ENCODE assay signal across 8 cellular contexts in genomic region chr19:571127-571974, GRCh38. TPM values are rescaled to one million over a fixed set of nuclear protein-coding genes. Genes with fewer than 3 reads are reported as not detected.
DNase-seq lines count a peak whose midpoint lies in the region; ATAC-seq and TF ChIP-seq lines count a peak whose summit lies in the region.

No MANE protein-coding gene starts in this region.

- 2% methylated on average over 46 of the region's 46 CpGs for WGBS in GM23248 (ENCODE audit: low coverage in 1 of 2, low lambda C conversion rate in 2 of 2, missing lambda C conversion rate in 2 of 2), 2 experiments

- H2AFZ ChIP-seq in GM23248 (peak overlapping the region; percentile 88), fibroblast of lung (ENCODE audit: low read length) (peak overlapping the region; percentile 66)

- H3K9me3 ChIP-seq in GM23248 (ENCODE audit: low read depth), result no peaks in the 10 kb centered on the region
- H3K9me3 ChIP-seq in fibroblast of lung (ENCODE audit: control insufficient read depth, insufficient read depth, low read depth, low read length), result no peaks in the 10 kb centered on the region
- H3K9me3 ChIP-seq in neutrophil, result no peaks in the 10 kb centered on the region

- H3K4me3 ChIP-seq in GM23248 (peak overlapping the region; percentile 94), fibroblast of lung (replicated peaks in 1 of 4; ENCODE audit: control extremely low read depth in 1 of 4, insufficient read depth in 1 of 4, low read depth in 3 of 4, low read length in 4 of 4) (peak overlapping the region; percentile 38 to 78 (median 55)), neutrophil (ENCODE audit: low read depth in 1 of 2, low read length in 1 of 2) (peak overlapping the region; percentile 89 to 94)

- DNase-seq in GM23248 (peak; percentile 61), NCI-H524 treated with DMSO at 0.1 percent for 48 hours (lab: John Stamatoyannopoulos, UW) (peak; percentile 39), fibroblast of lung (ENCODE audit: low read depth in 2 of 2) (peak; percentile 40 to 51), cerebellar nuclear complex (lab: John Stamatoyannopoulos, UW) (no peak)
- peak; percentile 40 for DNase-seq in activated CD8-positive, alpha-beta memory T cell treated with anti-CD3 and anti-CD28 coated beads, Interleukin-2, amount 50 U/mL, for 4 hours

- in situ Hi-C loops in GM23248 (cut with MboI), result no loop called here

- H3K4me2 ChIP-seq in GM23248 (ENCODE audit: unreplicated experiment) (peak overlapping the region; percentile 98), fibroblast of lung (ENCODE audit: extremely low read depth, insufficient read depth, low read length) (peak overlapping the region; percentile 61)

- H3K27ac ChIP-seq in C4-2B (peak overlapping the region; percentile 95), GM23248 (peak overlapping the region; percentile 75), fibroblast of lung (ENCODE audit: insufficient read depth, low read length) (peak overlapping the region; percentile 81), neutrophil (peak overlapping the region; percentile 99)

- H3K79me2 ChIP-seq in GM23248 (ENCODE audit: insufficient read depth), result peaks cover 38% of the 10 kb centered on the region
- H3K79me2 ChIP-seq in fibroblast of lung (ENCODE audit: control insufficient read depth, insufficient read depth, low read length), result peaks cover 34% of the 10 kb centered on the region

- no peaks in the 10 kb centered on the region for H4K20me1 ChIP-seq in GM23248 (ENCODE audit: insufficient read depth)
- H4K20me1 ChIP-seq in fibroblast of lung (ENCODE audit: control insufficient read depth, extremely low read depth, insufficient read depth, low read length), result no peaks in the 10 kb centered on the region

- H3K36me3 ChIP-seq in GM23248 (ENCODE audit: low read depth), result no peaks in the 10 kb centered on the region
- no peaks in the 10 kb centered on the region for H3K36me3 ChIP-seq in fibroblast of lung (ENCODE audit: control insufficient read depth, insufficient read depth, low read length)
- H3K36me3 ChIP-seq in neutrophil, result peaks cover 4% of the 10 kb centered on the region

- ATAC-seq in GM21723 (IDR thresholded peaks at IDR 0.05; ENCODE audit: unreplicated experiment), result no peak

- H3K4me1 ChIP-seq in GM23248 (ENCODE audit: insufficient read depth), result peaks cover 25% of the 10 kb centered on the region
- H3K4me1 ChIP-seq in fibroblast of lung (ENCODE audit: control insufficient read depth, extremely low read depth, insufficient read depth, low read length), result peaks cover 19% of the 10 kb centered on the region
- peaks cover 58 to 68% of the 10 kb centered on the region in 2 experiments for H3K4me1 ChIP-seq in neutrophil (ENCODE audit: control insufficient read depth in 1 of 2, insufficient read depth in 1 of 2, low read depth in 1 of 2, low read length in 1 of 2)

- H3K9ac ChIP-seq in GM23248, result peak overlapping the region; percentile 74
- H3K9ac ChIP-seq in fibroblast of lung (ENCODE audit: insufficient read depth, low read length), result peak overlapping the region; percentile 46

- no peaks in the 10 kb centered on the region for H3K9me2 ChIP-seq in GM23248 (ENCODE audit: insufficient read depth)

- H3K27me3 ChIP-seq in GM23248 (replicated peaks; ENCODE audit: insufficient read depth) (no peaks in the 10 kb centered on the region), fibroblast of lung (ENCODE audit: control insufficient read depth, insufficient read depth, low read length) (no peaks in the 10 kb centered on the region), neutrophil (no peaks in the 10 kb centered on the region)

- H3F3A ChIP-seq in GM23248 (ENCODE audit: insufficient read depth), result peaks cover 4% of the 10 kb centered on the region; the same call in 1 of the 2 replicates

- TF ChIP-seq CTCF in C4-2B (conservative IDR thresholded peaks at IDR 0.05), result no peak
- TF ChIP-seq CTCF in fibroblast of lung (conservative IDR thresholded peaks at IDR 0.05 in 1 of 2, IDR thresholded peaks at IDR 0.05 in 1 of 2; ENCODE audit: low read depth in 1 of 2, low read length in 2 of 2), result no peak
- no peak for TF ChIP-seq CTCF in neutrophil (IDR thresholded peaks at IDR 0.05)

RNA-seq across cellular contexts. Expression of gene BSG, which starts 1.0 kb away (rescaled TPM):
- total RNA-seq in GM23248 (2014; rRNA removed; shearing (Covaris generic)), result 887 and 955 TPM in 2 replicates
- polyA plus RNA-seq in GM23248 (2016; fragmentation: Nextera tagmentation; extraction: Ambion mirVana), result 939 and 970 TPM in 2 replicates
- 199 and 246 TPM in 2 replicates for total RNA-seq in fibroblast of lung
- polyA plus RNA-seq in fibroblast of lung, result 258 and 325 TPM in 2 replicates
- polyA plus RNA-seq in fibroblast of lung (2012), result 440 and 446 TPM in 2 replicates
- polyA minus RNA-seq in fibroblast of lung (ENCODE audit: low replicate concordance), result 93.8 and 208 TPM in 2 replicates

RNA-seq across cellular contexts. Expression of gene HCN2, which starts 18.3 kb away (rescaled TPM):
- 1.8 and 3.1 TPM in 2 replicates for total RNA-seq in GM23248 (2014; rRNA removed; shearing (Covaris generic))
- polyA plus RNA-seq in GM23248 (2016; fragmentation: Nextera tagmentation; extraction: Ambion mirVana) (0.14 TPM in 1 of 2 replicates, not detected in the other), fibroblast of lung (0.49 and 0.54 TPM in 2 replicates)
- total RNA-seq in fibroblast of lung, result 0.26 and 0.50 TPM in 2 replicates
- polyA plus RNA-seq in fibroblast of lung (2012), result 1.1 and 1.2 TPM in 2 replicates
- 1.4 and 9.5 TPM in 2 replicates for polyA minus RNA-seq in fibroblast of lung (ENCODE audit: low replicate concordance)

RNA-seq across cellular contexts. Expression of gene GZMM, which starts 27.5 kb away (rescaled TPM):
- not detected in 2 replicates for total RNA-seq in GM23248 (2014; rRNA removed; shearing (Covaris generic))
- polyA plus RNA-seq in GM23248 (2016; fragmentation: Nextera tagmentation; extraction: Ambion mirVana) (not detected in 2 replicates), fibroblast of lung (0.35 TPM in 1 of 2 replicates, not detected in the other)
- total RNA-seq in fibroblast of lung, result 0.17 TPM in 1 of 2 replicates, not detected in the other
- polyA plus RNA-seq in fibroblast of lung (2012), result 0.16 and 1.3 TPM in 2 replicates
- polyA minus RNA-seq in fibroblast of lung (ENCODE audit: low replicate concordance), result not detected in 2 replicates

RNA-seq across cellular contexts. Expression of gene CDC34, which starts 39.8 kb away (rescaled TPM):
- total RNA-seq in GM23248 (2014; rRNA removed; shearing (Covaris generic)), result 43.0 and 50.8 TPM in 2 replicates
- 44.4 and 46.4 TPM in 2 replicates for polyA plus RNA-seq in GM23248 (2016; fragmentation: Nextera tagmentation; extraction: Ambion mirVana)
- total RNA-seq in fibroblast of lung, result 65.0 and 72.5 TPM in 2 replicates
- 23.3 and 27.0 TPM in 2 replicates for polyA plus RNA-seq in fibroblast of lung
- polyA plus RNA-seq in fibroblast of lung (2012), result 35.3 and 55.5 TPM in 2 replicates
- polyA minus RNA-seq in fibroblast of lung (ENCODE audit: low replicate concordance), result 55.3 and 76.4 TPM in 2 replicates

Comparison
In these comparisons a context has a peak if more than half of its experiments do, and no peak if none do; other contexts are left out.
1. DNase-seq: peak in GM23248 (single experiment), NCI-H524 treated with DMSO at 0.1 percent for 48 hours (single experiment), activated CD8-positive, alpha-beta memory T cell treated with anti-CD3 and anti-CD28 coated beads, Interleukin-2, amount 50 U/mL, for 4 hours (single experiment) and fibroblast of lung (2 of 2); none in cerebellar nuclear complex (0 of 2).
2. Peak in every context shown above with its lines, with median percentiles within 50 percentile points of each other: H3K27ac ChIP-seq and H3K4me3 ChIP-seq.